3 cellular contexts compared by ENCODE assay signal in the genomic region with DNA sequence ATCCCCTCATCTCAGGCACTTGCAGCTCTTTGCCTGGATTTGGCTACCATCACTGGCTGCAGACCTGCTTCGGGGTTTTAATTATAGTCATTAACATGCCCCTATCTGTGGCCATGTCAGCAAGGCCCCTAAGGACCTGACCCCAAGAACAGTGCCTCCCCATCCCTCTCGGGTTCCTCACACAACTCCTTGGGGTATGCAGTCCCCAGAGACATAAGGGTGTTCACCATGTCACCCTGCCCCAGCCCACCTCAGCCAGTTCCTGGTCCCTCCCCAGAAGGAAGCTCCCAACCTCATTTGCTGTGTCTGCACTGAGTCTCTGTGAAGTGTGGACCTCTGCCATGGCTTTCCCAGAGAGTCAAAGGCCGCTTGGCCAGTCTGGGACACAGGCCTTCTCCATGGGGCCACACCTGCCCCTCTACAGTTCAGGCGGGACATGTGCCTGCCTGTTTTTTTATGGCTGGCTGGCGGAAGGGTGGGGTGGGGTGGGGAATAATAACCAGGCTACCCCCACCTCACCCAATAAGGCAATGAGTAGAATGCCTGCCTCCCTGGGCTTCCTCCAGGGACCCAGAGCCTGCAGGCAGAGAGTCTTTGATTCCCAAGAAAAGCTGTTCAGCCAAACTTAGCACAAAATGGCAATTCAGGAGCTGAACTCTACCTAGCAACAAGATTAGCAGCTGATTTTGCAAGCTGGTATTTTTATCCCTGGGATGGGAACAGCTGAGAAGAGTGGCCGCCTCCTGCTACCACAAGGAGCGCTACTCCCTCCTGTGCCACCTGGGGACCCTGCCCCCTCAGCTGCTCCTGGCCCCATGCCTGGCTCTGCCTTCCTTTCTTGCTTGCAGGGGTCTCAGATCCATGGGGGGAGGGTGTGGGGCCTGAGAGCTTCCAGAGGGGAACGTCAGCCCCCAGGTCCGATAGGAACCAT.
A peak's percentile ranks its signal among the peaks of the same experiment; 100 is the strongest.
TF ChIP-seq lines count a peak whose summit lies in the region.

No MANE protein-coding gene starts in this region.

TF ChIP-seq in A549, 52 proteins besides CTCF, POLR2A, EP300 and RAD21 (continued from another document):
- TF ChIP-seq GATA3 (IDR thresholded peaks at IDR 0.05; ENCODE audit: borderline replicate concordance) (no peak), MAFK (IDR thresholded peaks at IDR 0.05; ENCODE audit: partially characterized antibody) (peak; percentile 39), RFX5 (IDR thresholded peaks at IDR 0.05) (peak; percentile 60; the same call in 1 of the 2 replicates), SMC3 (IDR thresholded peaks at IDR 0.05) (no peak)
- TF ChIP-seq, protein P1, sequence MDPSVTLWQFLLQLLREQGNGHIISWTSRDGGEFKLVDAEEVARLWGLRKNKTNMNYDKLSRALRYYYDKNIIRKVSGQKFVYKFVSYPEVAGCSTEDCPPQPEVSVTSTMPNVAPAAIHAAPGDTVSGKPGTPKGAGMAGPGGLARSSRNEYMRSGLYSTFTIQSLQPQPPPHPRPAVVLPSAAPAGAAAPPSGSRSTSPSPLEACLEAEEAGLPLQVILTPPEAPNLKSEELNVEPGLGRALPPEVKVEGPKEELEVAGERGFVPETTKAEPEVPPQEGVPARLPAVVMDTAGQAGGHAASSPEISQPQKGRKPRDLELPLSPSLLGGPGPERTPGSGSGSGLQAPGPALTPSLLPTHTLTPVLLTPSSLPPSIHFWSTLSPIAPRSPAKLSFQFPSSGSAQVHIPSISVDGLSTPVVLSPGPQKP (IDR thresholded peaks at IDR 0.05; ENCODE audit: low read depth, low read length): no peak

TF ChIP-seq in HEK293T, 16 proteins besides CTCF, POLR2A, EP300 and RAD21 (continued from another document):
- TF ChIP-seq BHLHE40 (IDR thresholded peaks at IDR 0.05; ENCODE audit: borderline replicate concordance) (no peak), TARDBP (IDR thresholded peaks at IDR 0.05) (no peak), CTBP1 (IDR thresholded peaks at IDR 0.05; ENCODE audit: borderline replicate concordance) (no peak), ZNF384 (IDR thresholded peaks at IDR 0.05) (no peak), ARNT (IDR thresholded peaks at IDR 0.05) (no peak), ELF4 (IDR thresholded peaks at IDR 0.05) (no peak), NFRKB (IDR thresholded peaks at IDR 0.05) (no peak), FOXA1 (IDR thresholded peaks at IDR 0.05) (no peak), FOXM1 (IDR thresholded peaks at IDR 0.05; ENCODE audit: borderline replicate concordance) (no peak), HDGF (IDR thresholded peaks at IDR 0.05; ENCODE audit: borderline replicate concordance) (no peak), FOXK2 (IDR thresholded peaks at IDR 0.05) (no peak)
- TF ChIP-seq, protein P2, sequence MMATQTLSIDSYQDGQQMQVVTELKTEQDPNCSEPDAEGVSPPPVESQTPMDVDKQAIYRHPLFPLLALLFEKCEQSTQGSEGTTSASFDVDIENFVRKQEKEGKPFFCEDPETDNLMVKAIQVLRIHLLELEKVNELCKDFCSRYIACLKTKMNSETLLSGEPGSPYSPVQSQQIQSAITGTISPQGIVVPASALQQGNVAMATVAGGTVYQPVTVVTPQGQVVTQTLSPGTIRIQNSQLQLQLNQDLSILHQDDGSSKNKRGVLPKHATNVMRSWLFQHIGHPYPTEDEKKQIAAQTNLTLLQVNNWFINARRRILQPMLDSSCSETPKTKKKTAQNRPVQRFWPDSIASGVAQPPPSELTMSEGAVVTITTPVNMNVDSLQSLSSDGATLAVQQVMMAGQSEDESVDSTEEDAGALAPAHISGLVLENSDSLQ (IDR thresholded peaks at IDR 0.05): no peak

TF ChIP-seq in H1, 55 proteins besides CTCF, POLR2A, EP300 and RAD21:
- no peak for TF ChIP-seq CREB1 (IDR thresholded peaks at IDR 0.05)
- TF ChIP-seq RFX5 (IDR thresholded peaks at IDR 0.05; ENCODE audit: borderline replicate concordance, low read depth, low read length): peak; percentile 90
- peak; percentile 55 for TF ChIP-seq MAFK (IDR thresholded peaks at IDR 0.05; ENCODE audit: low read depth, low read length)
TF ChIP-seq in H1: peak in this region for 2.
